11 cellular contexts compared by ENCODE assay signal in the genomic region with DNA sequence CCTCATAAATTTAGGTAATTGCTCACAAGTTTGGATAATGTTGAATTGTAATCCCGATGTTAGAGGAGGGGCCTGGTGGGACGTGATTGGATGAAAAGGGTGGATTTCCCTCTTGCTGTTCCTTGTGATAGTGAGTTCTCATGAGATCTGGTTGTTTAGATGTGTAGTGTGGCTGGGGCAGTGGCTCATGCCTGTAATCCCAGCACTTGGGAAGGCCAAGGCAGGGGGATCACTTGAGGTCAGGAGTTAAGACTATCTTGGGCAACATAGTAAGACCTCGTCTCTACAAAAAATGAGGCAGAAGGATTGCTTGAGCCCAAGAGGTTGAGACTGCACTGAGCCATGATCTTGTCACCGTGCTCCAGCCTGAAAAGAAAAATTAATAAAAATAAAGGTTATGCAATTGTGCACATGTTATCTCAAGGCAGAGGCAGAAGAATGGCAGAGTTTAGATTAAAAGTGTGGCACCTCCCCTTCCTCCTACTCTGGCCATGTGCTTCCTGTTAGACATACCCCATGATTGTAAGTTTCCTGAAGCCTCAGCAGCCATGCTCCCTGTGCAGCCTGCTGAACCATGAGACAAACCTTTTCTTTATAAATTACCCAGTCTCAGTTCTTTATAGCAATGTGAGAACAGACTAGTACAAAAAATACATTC. TPM values are rescaled to one million over a fixed set of nuclear protein-coding genes. Genes with fewer than 3 reads are reported as not detected.
DNase-seq lines count a peak whose midpoint lies in the region; ATAC-seq, FAIRE-seq and TF ChIP-seq lines count a peak whose summit lies in the region.
"Had no signal": no experiment of that assay in that cellular context is flagged by ENCODE, and none has a peak within 500 bp of the region (broad histone marks: within the 10 kb centered on the region; RNA-seq: fewer than 3 reads in every experiment).

No MANE protein-coding gene starts in this region.

- peak overlapping the region; percentile 95 for H3K4me3 Mint-ChIP-seq in activated CD8-positive, alpha-beta T cell treated with anti-CD3 and anti-CD28 coated beads, Interleukin-2, amount 10 ng/mL, durations not matched to agents 7 days and 5 days

- no peak overlapping the region for H4K91ac ChIP-seq in IMR-90 (ENCODE audit: insufficient read depth, low read depth, low read length)

- H3K27me3 Mint-ChIP-seq in activated CD8-positive, alpha-beta T cell treated with anti-CD3 and anti-CD28 coated beads, Interleukin-2, amount 10 ng/mL, durations not matched to agents 7 days and 5 days (ENCODE audit: low read depth), result peaks cover 3% of the 10 kb centered on the region

- H3K4me2 ChIP-seq in IMR-90 (ENCODE audit: low read depth, low read length) (peak overlapping the region; percentile 12; the same call in 1 of the 2 replicates), keratinocyte (ENCODE audit: control insufficient read depth, extremely low read depth, insufficient read depth, low read depth, low read length) (peak overlapping the region; percentile 67)

- in situ Hi-C loops in IMR-90 (cut with MboI; ENCODE audit: low sequenced_read_pairs), result loop anchor here (5.0 to 10.0 kb wide), 2 partner anchors 57 to 170 kb away; partner anchors contain the start of gene USP46

- peaks cover 28% of the 10 kb centered on the region for H3K36me3 ChIP-seq in IMR-90 (ENCODE audit: control insufficient read depth, insufficient read depth, low read length)
- H3K36me3 ChIP-seq in keratinocyte (ENCODE audit: control insufficient read depth in 2 of 2, extremely low read depth in 1 of 2, insufficient read depth in 2 of 2, low read length in 2 of 2), result peaks cover 19 to 25% of the 10 kb centered on the region in 2 experiments
- H3K36me3 ChIP-seq in aorta (ENCODE audit: control insufficient read depth in 1 of 2, insufficient read depth in 2 of 2, low read length in 1 of 2), result peaks cover 0 to 2% of the 10 kb centered on the region in 2 donors

- peak overlapping the region; percentile 43 for H3K27ac Mint-ChIP-seq in activated CD8-positive, alpha-beta T cell treated with anti-CD3 and anti-CD28 coated beads, Interleukin-2, amount 10 ng/mL, durations not matched to agents 7 days and 5 days

- no peak overlapping the region for H4K5ac ChIP-seq in IMR-90 (ENCODE audit: low read depth, low read length)

- no peaks in the 10 kb centered on the region for H3K4me1 ChIP-seq in IMR-90 (ENCODE audit: control insufficient read depth, insufficient read depth, low read length)
- H3K4me1 ChIP-seq in keratinocyte (ENCODE audit: control insufficient read depth, extremely low read depth, insufficient read depth, low read length), result peaks cover 31% of the 10 kb centered on the region
- peaks cover 0 to 3% of the 10 kb centered on the region in 2 donors for H3K4me1 ChIP-seq in aorta (ENCODE audit: control insufficient read depth in 1 of 2, insufficient read depth in 2 of 2, low read length in 2 of 2)

- H3K18ac ChIP-seq in IMR-90 (ENCODE audit: low read depth, low read length), result no peak overlapping the region

- H3K4ac ChIP-seq in IMR-90 (ENCODE audit: low read depth, low read length), result no peak overlapping the region

- POLR2A ChIA-PET in IMR-90 (lab: Charles Lee; ENCODE audit: unreplicated experiment), result no interaction called here
- POLR2A ChIA-PET in activated CD8-positive, alpha-beta T cell treated with anti-CD3 and anti-CD28 coated beads, Interleukin-2, amount 10 ng/mL, durations not matched to agents 7 days and 5 days (lab: Charles Lee), result no interaction called here

- no peak overlapping the region; the same call in none of the 2 replicates for H3K14ac ChIP-seq in IMR-90 (replicated peaks; ENCODE audit: low read depth, low read length)

- no peak overlapping the region for H2BK15ac ChIP-seq in IMR-90 (ENCODE audit: low read depth, low read length)

- H3K4me3 ChIP-seq in IMR-90 (ENCODE audit: insufficient read depth, low read depth, low read length) (no peak overlapping the region), keratinocyte (ENCODE audit: control insufficient read depth in 2 of 3, extremely low read depth in 1 of 3, insufficient read depth in 2 of 3, low read depth in 1 of 3, low read length in 3 of 3) (peak overlapping the region in 2 of 3 experiments; percentile 47 to 51), aorta (ENCODE audit: low read length in 2 of 2) (no peak overlapping the region)

- 60% methylated on average over 1 of the region's 4 CpGs; no CpG with 5 or more reads in 1 of the 2 experiments for WGBS in IMR-90 (ENCODE audit: extremely low coverage in 2 of 2, insufficient read length in 1 of 2), 2 experiments
- 40 to 49% methylated on average over 4 of the region's 4 CpGs for WGBS in aorta, 2 donors

- H2BK120ac ChIP-seq in IMR-90 (ENCODE audit: low read depth, low read length), result no peak overlapping the region

- TF ChIP-seq POLR2A in IMR-90 (IDR thresholded peaks at IDR 0.05; ENCODE audit: low read depth, low read length), result no peak

- H2AK5ac ChIP-seq in IMR-90 (ENCODE audit: low read depth, low read length), result no peak overlapping the region

- no peak for TF ChIP-seq RAD21 in IMR-90 (IDR thresholded peaks at IDR 0.05; ENCODE audit: low read length)

- intact Hi-C loops in IMR-90 (cut with micrococcal nuclease), result loop anchor here (5.0 to 10.0 kb wide), 4 partner anchors 57 to 340 kb away; partner anchors contain the start of gene USP46
- intact Hi-C loops in aorta (cut with DNase I), result loop anchor here (5.0 kb wide), 3 partner anchors 57 to 268 kb away; partner anchors contain the start of gene USP46 (in 2 of the 2)

- ATAC-seq in IMR-90 (ENCODE audit: low read depth), result no peak
- ATAC-seq in activated CD8-positive, alpha-beta T cell treated with anti-CD3 and anti-CD28 coated beads, Interleukin-2, amount 10 ng/mL, durations not matched to agents 7 days and 5 days, result no peak
- ATAC-seq in aorta (ENCODE audit: low FRiP score), result no peak
- ATAC-seq in GM19324 (IDR thresholded peaks at IDR 0.05; ENCODE audit: low FRiP score, unreplicated experiment), result no peak
- ATAC-seq: psoas muscle had no signal

- peaks cover 21 to 42% of the 10 kb centered on the region in 2 experiments for H3K79me1 ChIP-seq in IMR-90 (ENCODE audit: low read depth in 1 of 2, low read length in 2 of 2)

- TF ChIP-seq CTCF in IMR-90 (conservative IDR thresholded peaks at IDR 0.05; ENCODE audit: low read depth, low read length), result no peak
- no peak for TF ChIP-seq CTCF in keratinocyte (optimal IDR thresholded peaks at IDR 0.05 in 1 of 3, IDR thresholded peaks at IDR 0.05 in 1 of 3, conservative IDR thresholded peaks at IDR 0.05 in 1 of 3; ENCODE audit: extremely low read depth in 1 of 3, insufficient read depth in 2 of 3, low read length in 3 of 3)

- no peak overlapping the region; the same call in 1 of the 2 replicates for H3K23ac ChIP-seq in IMR-90 (ENCODE audit: low read depth, low read length)

- H3K79me2 ChIP-seq in keratinocyte (ENCODE audit: control insufficient read depth, insufficient read depth, low read length), result peaks cover 27% of the 10 kb centered on the region

- no TSS peak for BruUV-seq in IMR-90 (replicated peaks; lab: Mats Ljungman, UMichigan)

- DNase-seq in DMS 273 (lab: John Stamatoyannopoulos, UW; ENCODE audit: unreplicated experiment), result peak; percentile 7
- DNase-seq in DMS 273 treated with DMSO at 0.1 percent for 48 hours (lab: John Stamatoyannopoulos, UW), result no peak
- no peak for DNase-seq in IMR-90
- no peak for DNase-seq in activated CD8-positive, alpha-beta T cell treated with anti-CD3 and anti-CD28 coated beads, Interleukin-2, amount 10 ng/mL, durations not matched to agents 7 days and 5 days
- no peak for DNase-seq in keratinocyte (ENCODE audit: low read depth, low spot score)
- no peak for DNase-seq in aorta
- DNase-seq in GDM1 (lab: John Stamatoyannopoulos, UW), result no peak
- DNase-seq: NCI-H524, psoas muscle had no signal

- no peak overlapping the region for H2AFZ ChIP-seq in IMR-90 (replicated peaks; ENCODE audit: low read length, poor library complexity)
- H2AFZ ChIP-seq in keratinocyte (ENCODE audit: control insufficient read depth, low read length), result no peak overlapping the region

- H3K9me3 ChIP-seq in IMR-90 (ENCODE audit: control insufficient read depth, insufficient read depth, low read length), result no peaks in the 10 kb centered on the region
- H3K9me3 ChIP-seq in keratinocyte (ENCODE audit: control insufficient read depth, low read depth, low read length), result no peaks in the 10 kb centered on the region
- no peaks in the 10 kb centered on the region for H3K9me3 ChIP-seq in aorta (ENCODE audit: control insufficient read depth, low read length)
- H3K9me3 ChIP-seq: psoas muscle had no signal

- peaks cover 3% of the 10 kb centered on the region; the same call in 1 of the 2 replicates for H4K20me1 ChIP-seq in IMR-90 (ENCODE audit: insufficient read depth, low read length)
- H4K20me1 ChIP-seq in keratinocyte (ENCODE audit: control insufficient read depth, extremely low read depth, insufficient read depth, low read length), result no peaks in the 10 kb centered on the region

- H3K9me1 ChIP-seq in IMR-90 (ENCODE audit: insufficient read depth, low read length) (peaks cover 21% of the 10 kb centered on the region), keratinocyte (ENCODE audit: control insufficient read depth, extremely low read depth, insufficient read depth, low read length) (no peaks in the 10 kb centered on the region)

- no peak for FAIRE-seq in keratinocyte (lab: Jason Lieb, UNC)
- FAIRE-seq: A204.1 had no signal

- H3K27ac ChIP-seq in IMR-90 (ENCODE audit: insufficient read depth, low read length) (no peak overlapping the region), keratinocyte (ENCODE audit: control insufficient read depth, insufficient read depth, low read length) (peak overlapping the region; percentile 34), aorta (ENCODE audit: low read depth in 1 of 2, low read length in 2 of 2) (no peak overlapping the region)
- H3K27ac ChIP-seq: psoas muscle had no signal

- no peak overlapping the region for H3K56ac ChIP-seq in IMR-90 (ENCODE audit: extremely low read depth, insufficient read depth, low read length)

- H3K9me3 Mint-ChIP-seq in activated CD8-positive, alpha-beta T cell treated with anti-CD3 and anti-CD28 coated beads, Interleukin-2, amount 10 ng/mL, durations not matched to agents 7 days and 5 days (ENCODE audit: insufficient read depth), result no peaks in the 10 kb centered on the region

- peaks cover 54% of the 10 kb centered on the region for H3K36me3 Mint-ChIP-seq in activated CD8-positive, alpha-beta T cell treated with anti-CD3 and anti-CD28 coated beads, Interleukin-2, amount 10 ng/mL, durations not matched to agents 7 days and 5 days (ENCODE audit: low read depth)

- H3K9ac ChIP-seq in IMR-90 (ENCODE audit: low read depth, low read length) (no peak overlapping the region), keratinocyte (ENCODE audit: control insufficient read depth, extremely low read depth, insufficient read depth, low read length) (peak overlapping the region; percentile 7)

- CTCF ChIA-PET in IMR-90 (lab: Yijun Ruan, JAX), result no interaction called here
- CTCF ChIA-PET in activated CD8-positive, alpha-beta T cell treated with anti-CD3 and anti-CD28 coated beads, Interleukin-2, amount 10 ng/mL, durations not matched to agents 7 days and 5 days (lab: Charles Lee), result no interaction called here

- no peak overlapping the region for H4K8ac ChIP-seq in IMR-90 (ENCODE audit: low read depth in 2 of 2, low read length in 2 of 2)

- H3K27me3 ChIP-seq in IMR-90 (ENCODE audit: control insufficient read depth, insufficient read depth, low read length) (no peaks in the 10 kb centered on the region), keratinocyte (ENCODE audit: control insufficient read depth, extremely low read depth, insufficient read depth, low read length) (no peaks in the 10 kb centered on the region), aorta (ENCODE audit: control insufficient read depth in 1 of 2, insufficient read depth in 2 of 2, low read length in 1 of 2) (no peaks in the 10 kb centered on the region)

- no peak overlapping the region for H2AK9ac ChIP-seq in IMR-90 (replicated peaks; ENCODE audit: low read depth, low read length, poor library complexity)

- dilution Hi-C loops in IMR-90 (cut with HindIII; ENCODE audit: low sequenced_read_pairs, unreplicated experiment) (no loop called here), keratinocyte (cut with MboI; ENCODE audit: extremely low pct_ligation_motif_present, low sequenced_read_pairs) (no loop called here)

- H3K4me1 Mint-ChIP-seq in activated CD8-positive, alpha-beta T cell treated with anti-CD3 and anti-CD28 coated beads, Interleukin-2, amount 10 ng/mL, durations not matched to agents 7 days and 5 days (ENCODE audit: low read depth), result peaks cover 46% of the 10 kb centered on the region

- H2BK5ac ChIP-seq in IMR-90 (ENCODE audit: low read depth, low read length, poor library complexity, severe bottlenecking), result no peak overlapping the region

- no peak overlapping the region for H2BK20ac ChIP-seq in IMR-90 (ENCODE audit: low read depth, low read length)

RNA-seq across cellular contexts. Expression of gene ERVMER34-1, which starts 36.5 kb away (rescaled TPM):
- total RNA-seq in IMR-90 (2012; rRNA removed), result not detected in 2 replicates
- polyA plus RNA-seq in IMR-90 (2012; rRNA removed), result not detected in 2 replicates
- 0.01 TPM in 1 of 2 replicates, not detected in the other for polyA plus RNA-seq in IMR-90 (2012; cell fraction: cytosol; rRNA removed)
- polyA plus RNA-seq in IMR-90 (2012; cell fraction: nucleus; rRNA removed; ENCODE audit: low replicate concordance), result 0.03 TPM in 1 of 2 replicates, not detected in the other
- total RNA-seq in activated CD8-positive, alpha-beta T cell treated with anti-CD3 and anti-CD28 coated beads, Interleukin-2, amount 10 ng/mL, durations not matched to agents 7 days and 5 days, result not detected
- 1.9 to 5.0 TPM (median 4.3 TPM) in 3 replicates for polyA plus RNA-seq in keratinocyte
- 1.8 TPM for polyA plus RNA-seq in keratinocyte (2011; ENCODE audit: low read depth)
- 1.3 and 3.6 TPM in 2 replicates for polyA plus RNA-seq in keratinocyte (2011; cell fraction: cytosol; rRNA removed)
- polyA plus RNA-seq in keratinocyte (2011; cell fraction: nucleus; rRNA removed), result 4.3 and 5.9 TPM in 2 replicates
- 2.2 and 3.5 TPM in 2 replicates for polyA plus RNA-seq in keratinocyte (2012; ENCODE audit: low replicate concordance)
- polyA minus RNA-seq in keratinocyte, result 1.7 to 4.2 TPM (median 2.4 TPM) in 3 replicates
- polyA minus RNA-seq in keratinocyte (2011; cell fraction: cytosol; rRNA and poly(A)+ RNA removed), result 2.1 TPM
- 3.8 and 7.1 TPM in 2 replicates for polyA minus RNA-seq in keratinocyte (2011; cell fraction: nucleus; rRNA and poly(A)+ RNA removed)
- total RNA-seq in aorta, result under 1 TPM; 0.13 to 0.36 TPM
- not detected for polyA plus RNA-seq in aorta
- total RNA-seq: psoas muscle had no signal

RNA-seq across cellular contexts. Expression of gene USP46, which starts 55.6 kb away (rescaled TPM):
- total RNA-seq in IMR-90 (2012; rRNA removed) (15.4 and 20.3 TPM in 2 replicates), aorta (10 to 100 TPM; 23.7 to 24.1 TPM)
- polyA plus RNA-seq in IMR-90 (2012; rRNA removed) (6.0 and 9.3 TPM in 2 replicates), keratinocyte (13.7 to 20.4 TPM (median 14.4 TPM) in 3 replicates), aorta (1 to 10 TPM; 4.8 to 5.4 TPM)
- polyA plus RNA-seq in IMR-90 (2012; cell fraction: cytosol; rRNA removed), result 1.5 and 2.0 TPM in 2 replicates
- polyA plus RNA-seq in IMR-90 (2012; cell fraction: nucleus; rRNA removed; ENCODE audit: low replicate concordance), result 1.7 and 8.4 TPM in 2 replicates
- 1 to 10 TPM; 3.8 to 4.6 TPM for total RNA-seq in activated CD8-positive, alpha-beta T cell treated with anti-CD3 and anti-CD28 coated beads, Interleukin-2, amount 10 ng/mL, durations not matched to agents 7 days and 5 days
- 9.2 TPM for polyA plus RNA-seq in keratinocyte (2011; ENCODE audit: low read depth)
- 9.9 and 21.3 TPM in 2 replicates for polyA plus RNA-seq in keratinocyte (2011; cell fraction: cytosol; rRNA removed)
- 8.8 and 13.4 TPM in 2 replicates for polyA plus RNA-seq in keratinocyte (2011; cell fraction: nucleus; rRNA removed)
- 9.9 and 11.4 TPM in 2 replicates for polyA plus RNA-seq in keratinocyte (2012; ENCODE audit: low replicate concordance)
- 10.7 to 29.0 TPM (median 21.7 TPM) in 3 replicates for polyA minus RNA-seq in keratinocyte
- 11.7 TPM for polyA minus RNA-seq in keratinocyte (2011; cell fraction: cytosol; rRNA and poly(A)+ RNA removed)
- polyA minus RNA-seq in keratinocyte (2011; cell fraction: nucleus; rRNA and poly(A)+ RNA removed), result 7.7 and 18.7 TPM in 2 replicates

Comparison
In these comparisons a context has a peak if more than half of its experiments do, and no peak if none do; other contexts are left out.
1. H3K4me3 ChIP-seq: peak in keratinocyte (2 of 3); none in IMR-90 (single experiment) and aorta (0 of 2).